ENCODE assay signal across 12 cellular contexts in the genomic region with DNA sequence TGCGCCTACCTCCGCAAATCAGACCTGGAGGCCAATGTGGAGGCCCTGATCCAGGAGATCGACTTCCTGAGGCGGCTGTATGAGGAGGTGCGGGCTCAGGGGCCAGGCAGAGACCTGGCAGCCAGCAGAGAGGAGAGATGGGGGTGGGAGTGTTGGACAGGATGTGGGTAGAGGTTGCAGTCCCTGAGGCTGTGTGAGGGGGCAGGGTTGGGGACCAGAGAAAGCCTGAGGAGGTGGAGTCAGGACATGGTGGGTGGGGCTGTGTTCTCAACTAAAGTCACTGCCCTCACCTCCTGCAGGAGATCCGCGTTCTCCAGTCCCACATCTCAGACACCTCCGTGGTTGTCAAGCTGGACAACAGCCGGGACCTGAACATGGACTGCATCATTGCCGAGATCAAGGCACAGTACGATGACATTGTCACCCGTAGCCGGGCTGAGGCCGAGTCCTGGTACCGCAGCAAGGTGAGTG. TPM values are rescaled to one million over a fixed set of nuclear protein-coding genes. Genes with fewer than 3 reads are reported as not detected.
DNase-seq lines count a peak whose midpoint lies in the region; ATAC-seq, FAIRE-seq and TF ChIP-seq lines count a peak whose summit lies in the region.
"Not testable (repeated sequence)": the region's sequence is repeated elsewhere in the genome, so short reads cannot be mapped to it uniquely, and the experiment has no call there.
"Had no signal": no experiment of that assay in that cellular context is flagged by ENCODE, and none has a peak within 500 bp of the region (broad histone marks: within the 10 kb centered on the region; RNA-seq: fewer than 3 reads in every experiment).

No MANE protein-coding gene starts in this region.

- H3K79me2 ChIP-seq in DND-41 (ENCODE audit: insufficient read depth, low read length); GM12878 (ENCODE audit: control insufficient read depth, insufficient read depth, low read length): not testable (repeated sequence)

- SMC1A ChIA-PET in GM12878 (lab: Charles Lee; ENCODE audit: uncharacterized antibody, unreplicated experiment) = interaction anchor here (0.6 kb wide), 1 partner anchor 69 kb away, joined by 4 read pairs; no protein-coding TSS in a partner anchor

- POLR2A ChIA-PET in GM12878 (lab: Charles Lee) = not testable (repeated sequence)

- not testable (repeated sequence) for TF ChIP-seq CTCF in DND-41 (IDR thresholded peaks at IDR 0.05; ENCODE audit: borderline replicate concordance, extremely low read depth, low read length, poor library complexity, severe bottlenecking); GM12878 (IDR thresholded peaks at IDR 0.05 in 2 of 3, conservative IDR thresholded peaks at IDR 0.05 in 1 of 3; ENCODE audit: control insufficient read depth in 2 of 3, extremely low read depth in 1 of 3, insufficient read depth in 1 of 3, low read depth in 3 of 3, low read length in 3 of 3); spleen (IDR thresholded peaks at IDR 0.05 in 8 of 11, conservative IDR thresholded peaks at IDR 0.05 in 3 of 11)

- CTCF ChIA-PET in GM12878 (lab: Yijun Ruan, JAX) = not testable (repeated sequence)

- peaks cover 53% of the 10 kb centered on the region for H3K27me3 Mint-ChIP-seq in T-helper 17 cell

- not testable (repeated sequence) for H3K9me3 ChIP-seq in DND-41 (ENCODE audit: insufficient read depth, low read length, severe bottlenecking); T-helper 17 cell (ENCODE audit: control insufficient read depth, low read length, poor library complexity, severe bottlenecking); GM12878 (replicated peaks; ENCODE audit: control insufficient read depth, insufficient read depth, low read length); spleen

- H4K20me1 ChIP-seq in DND-41 (ENCODE audit: insufficient read depth, low read length); GM12878 (ENCODE audit: control insufficient read depth, insufficient read depth): not testable (repeated sequence)

- not testable (repeated sequence) for BruUV-seq in GM12878 (replicated peaks; lab: Mats Ljungman, UMichigan)

- H3K27ac ChIP-seq in DND-41 (ENCODE audit: low read length); GM12878 (ENCODE audit: control insufficient read depth, insufficient read depth); spleen: not testable (repeated sequence)

- in situ Hi-C loops in GM12878 (cut with MboI) = not testable (repeated sequence)

- FAIRE-seq in GM12878 (lab: Jason Lieb, UNC) = peak; percentile 35

- peak; percentile 35 for DNase-seq in DND-41
- DNase-seq in HT1080 (ENCODE audit: low read depth) = peak; percentile 90
- DNase-seq in T-helper 17 cell = not testable (repeated sequence)
- DNase-seq in GM12878 (ENCODE audit: low read depth, low spot score) = peak; percentile 15
- DNase-seq in spleen = peak; percentile 72

- not testable (repeated sequence) for H3K36me3 ChIP-seq in DND-41 (ENCODE audit: insufficient read depth, low read length); GM12878 (ENCODE audit: control insufficient read depth in 2 of 2, insufficient read depth in 2 of 2, low read length in 1 of 2); spleen

- H2AFZ ChIP-seq in DND-41 (ENCODE audit: low read depth, low read length); GM12878 (ENCODE audit: control insufficient read depth, low read depth, low read length): not testable (repeated sequence)

- H3K27me3 ChIP-seq in DND-41 (ENCODE audit: insufficient read depth, low read length, poor library complexity) (peaks cover 13% of the 10 kb centered on the region), GM12878 (replicated peaks in 1 of 2; ENCODE audit: control insufficient read depth in 2 of 2, insufficient read depth in 2 of 2, low read length in 1 of 2) (peaks cover 9 to 13% of the 10 kb centered on the region in 2 experiments; a peak in 2 of 4 replicates), spleen (replicated peaks in 1 of 7) (peaks cover 4 to 47% (median 23%) of the 10 kb centered on the region in 7 donors)

- H3K36me3 Mint-ChIP-seq in T-helper 17 cell (ENCODE audit: low read depth) = not testable (repeated sequence)

- H3K4me1 ChIP-seq in DND-41 (ENCODE audit: insufficient read depth, low read length); GM12878 (ENCODE audit: control insufficient read depth, insufficient read depth, low read length): not testable (repeated sequence)
- peaks cover 0 to 20% (median 11%) of the 10 kb centered on the region in 6 donors for H3K4me1 ChIP-seq in spleen

- RAD21 ChIA-PET in GM12878 (lab: Charles Lee; ENCODE audit: unreplicated experiment) = not testable (repeated sequence)

- intact Hi-C loops in GM12878 (cut with micrococcal nuclease; ENCODE audit: unreplicated experiment); spleen (cut with DNase I; ENCODE audit: low total_unique reads): not testable (repeated sequence)

- WGBS in GM12878 (ENCODE audit: insufficient coverage, insufficient replicate concordance, low lambda C conversion rate, missing lambda C conversion rate) = 53% methylated on average over 15 of the region's 15 CpGs
- 53 to 68% (median 62%) methylated on average over 15 of the region's 15 CpGs for WGBS in spleen, 5 donors

- H3K4me2 ChIP-seq in DND-41 (ENCODE audit: insufficient read depth, low read length) = not testable (repeated sequence)
- H3K4me2 ChIP-seq in GM12878 (ENCODE audit: control insufficient read depth, insufficient read depth) = 0 out of 2 replicates have a peak overlapping the region, but pooled peaks have one; percentile 25

- H3K27ac Mint-ChIP-seq in T-helper 17 cell = peak overlapping the region; percentile 75

- not testable (repeated sequence) for H3K4me3 ChIP-seq in DND-41 (ENCODE audit: low read depth in 1 of 2, low read length in 2 of 2); GM12878; spleen

- H3K9ac ChIP-seq in DND-41 (ENCODE audit: low read depth, low read length); GM12878 (ENCODE audit: control insufficient read depth, insufficient read depth, low read length): not testable (repeated sequence)

- H3K4me1 Mint-ChIP-seq in T-helper 17 cell = peaks cover 19% of the 10 kb centered on the region

- not testable (repeated sequence) for TF ChIP-seq POLR2A in GM12878 (IDR thresholded peaks at IDR 0.05; ENCODE audit: low read depth, low read length); spleen (IDR thresholded peaks at IDR 0.05)

- ATAC-seq in DND-41 (ENCODE audit: insufficient read depth, low read depth) = peak; percentile 72
- peak; percentile 81 for ATAC-seq in GM19025 (IDR thresholded peaks at IDR 0.05; ENCODE audit: low read depth, unreplicated experiment)
- peak; percentile 80 for ATAC-seq in GM21576 (IDR thresholded peaks at IDR 0.05; ENCODE audit: unreplicated experiment)
- peak; percentile 77 for ATAC-seq in HG02973 (IDR thresholded peaks at IDR 0.05; ENCODE audit: unreplicated experiment)
- peak; percentile 35 for ATAC-seq in T-helper 17 cell
- ATAC-seq in GM12878 = peak; percentile 95

- peak overlapping the region; percentile 19 for H3K4me3 Mint-ChIP-seq in T-helper 17 cell

- TF ChIP-seq EP300 in GM12878 (IDR thresholded peaks at IDR 0.05; ENCODE audit: borderline replicate concordance in 1 of 2, control insufficient read depth in 1 of 2, low read depth in 2 of 2, low read length in 2 of 2) = not testable (repeated sequence)

- TF ChIP-seq RAD21 in GM12878 (IDR thresholded peaks at IDR 0.05; ENCODE audit: insufficient read depth, low read depth, low read length) = not testable (repeated sequence)

RNA-seq across cellular contexts. Expression of a gene that starts 13.6 kb away (rescaled TPM):
- total RNA-seq in HT1080 (2014; rRNA removed; shearing (Covaris generic)) = 235 and 270 TPM in 2 replicates
- polyA plus RNA-seq in HT1080 (2015; cell fraction: cytosol; rRNA removed) = 1,347 and 1,639 TPM in 2 replicates
- 1,086 and 1,142 TPM in 2 replicates for polyA plus RNA-seq in HT1080 (2015; cell fraction: nucleus; rRNA removed)
- not detected for total RNA-seq in T-helper 17 cell
- total RNA-seq in GM12878 (2013; cell fraction: nucleolus; rRNA removed) = not detected in 2 replicates
- not detected in 2 replicates for total RNA-seq in GM12878 (2014; rRNA removed)
- not detected in 2 replicates for total RNA-seq in GM12878 (2014; rRNA removed; fragmentation: Illumina TruSeq; extraction: Trizol)
- total RNA-seq in GM12878 (2021) = 0.15 and 0.35 TPM in 2 replicates
- not detected for polyA plus RNA-seq in GM12878 (2011; ENCODE audit: low read depth)
- polyA plus RNA-seq in GM12878 (2011; rRNA removed) = 0.05 and 0.06 TPM in 2 replicates
- polyA plus RNA-seq in GM12878 (2011; cell fraction: cytosol; rRNA removed) = 0.10 TPM in 2 replicates
- 0.13 and 0.19 TPM in 2 replicates for polyA plus RNA-seq in GM12878 (2011; cell fraction: nucleus; rRNA removed)
- not detected in 2 replicates for polyA plus RNA-seq in GM12878 (2012)
- not detected in 2 replicates for polyA plus RNA-seq in GM12878 (2014; fragmentation: Illumina TruSeq; extraction: Trizol)
- polyA plus RNA-seq in GM12878 (2014; fragmentation: Nextera tagmentation; extraction: Ambion mirVana) = not detected
- polyA plus RNA-seq in GM12878 (2014; rRNA removed) = not detected in 2 replicates
- polyA plus RNA-seq in GM12878 (2016; fragmentation: Nextera tagmentation; extraction: Ambion mirVana) = not detected
- polyA minus RNA-seq in GM12878 (2011; rRNA and poly(A)+ RNA removed) = not detected in 2 replicates
- polyA minus RNA-seq in GM12878 (2011; cell fraction: cytosol; rRNA and poly(A)+ RNA removed) = not detected in 2 replicates
- not detected in 2 replicates for polyA minus RNA-seq in GM12878 (2011; cell fraction: nucleus; rRNA and poly(A)+ RNA removed)
- not detected for total RNA-seq in spleen
- polyA plus RNA-seq in spleen = under 1 TPM in 2 of 3 donors, not detected in 1; 0.05 to 0.37 TPM
- total RNA-seq: H7, psoas muscle had no signal

RNA-seq across cellular contexts. Expression of a gene that starts 16.2 kb away (rescaled TPM):
- total RNA-seq in HT1080 (2014; rRNA removed; shearing (Covaris generic)) = 0.05 and 0.17 TPM in 2 replicates
- polyA plus RNA-seq in HT1080 (2015; cell fraction: cytosol; rRNA removed) = 0.05 TPM in 1 of 2 replicates, not detected in the other
- polyA plus RNA-seq in HT1080 (2015; cell fraction: nucleus; rRNA removed) = 0.06 and 0.08 TPM in 2 replicates
- not detected for total RNA-seq in T-helper 17 cell
- total RNA-seq in GM12878 (2013; cell fraction: nucleolus; rRNA removed) = not detected in 2 replicates
- total RNA-seq in GM12878 (2014; rRNA removed) = not detected in 2 replicates
- not detected in 2 replicates for total RNA-seq in GM12878 (2014; rRNA removed; fragmentation: Illumina TruSeq; extraction: Trizol)
- not detected in 2 replicates for total RNA-seq in GM12878 (2021)
- polyA plus RNA-seq in GM12878 (2011; ENCODE audit: low read depth) = not detected
- not detected in 2 replicates for polyA plus RNA-seq in GM12878 (2011; rRNA removed)
- polyA plus RNA-seq in GM12878 (2011; cell fraction: cytosol; rRNA removed) = not detected in 2 replicates
- polyA plus RNA-seq in GM12878 (2011; cell fraction: nucleus; rRNA removed) = not detected in 2 replicates
- not detected in 2 replicates for polyA plus RNA-seq in GM12878 (2012)
- not detected in 2 replicates for polyA plus RNA-seq in GM12878 (2014; fragmentation: Illumina TruSeq; extraction: Trizol)
- polyA plus RNA-seq in GM12878 (2014; fragmentation: Nextera tagmentation; extraction: Ambion mirVana) = not detected
- polyA plus RNA-seq in GM12878 (2014; rRNA removed) = not detected in 2 replicates
- polyA plus RNA-seq in GM12878 (2016; fragmentation: Nextera tagmentation; extraction: Ambion mirVana) = not detected
- not detected in 2 replicates for polyA minus RNA-seq in GM12878 (2011; rRNA and poly(A)+ RNA removed)
- not detected in 2 replicates for polyA minus RNA-seq in GM12878 (2011; cell fraction: cytosol; rRNA and poly(A)+ RNA removed)
- not detected in 2 replicates for polyA minus RNA-seq in GM12878 (2011; cell fraction: nucleus; rRNA and poly(A)+ RNA removed)
- not detected for total RNA-seq in spleen
- not detected for polyA plus RNA-seq in spleen
- total RNA-seq: psoas muscle, SK-MEL-5, upper lobe of left lung had no signal
- polyA plus RNA-seq: psoas muscle had no signal

RNA-seq across cellular contexts. Expression of a gene that starts 30.5 kb away (rescaled TPM):
- 1.2 TPM in 2 replicates for total RNA-seq in HT1080 (2014; rRNA removed; shearing (Covaris generic))
- 24.4 and 31.1 TPM in 2 replicates for polyA plus RNA-seq in HT1080 (2015; cell fraction: cytosol; rRNA removed)
- 18.0 and 21.5 TPM in 2 replicates for polyA plus RNA-seq in HT1080 (2015; cell fraction: nucleus; rRNA removed)
- total RNA-seq in T-helper 17 cell = under 1 TPM in 1 of 2 donors, not detected in 1; 0.21 TPM
- total RNA-seq in GM12878 (2013; cell fraction: nucleolus; rRNA removed) = 0.81 and 1.1 TPM in 2 replicates
- total RNA-seq in GM12878 (2014; rRNA removed) = 0.11 and 0.27 TPM in 2 replicates
- 0.09 TPM in 1 of 2 replicates, not detected in the other for total RNA-seq in GM12878 (2014; rRNA removed; fragmentation: Illumina TruSeq; extraction: Trizol)
- 0.29 and 0.33 TPM in 2 replicates for total RNA-seq in GM12878 (2021)
- not detected for polyA plus RNA-seq in GM12878 (2011; ENCODE audit: low read depth)
- 0.39 and 0.54 TPM in 2 replicates for polyA plus RNA-seq in GM12878 (2011; rRNA removed)
- 0.84 and 0.89 TPM in 2 replicates for polyA plus RNA-seq in GM12878 (2011; cell fraction: cytosol; rRNA removed)
- polyA plus RNA-seq in GM12878 (2011; cell fraction: nucleus; rRNA removed) = 2.3 TPM in 2 replicates
- 0.27 and 0.62 TPM in 2 replicates for polyA plus RNA-seq in GM12878 (2012)
- polyA plus RNA-seq in GM12878 (2014; fragmentation: Illumina TruSeq; extraction: Trizol) = not detected in 2 replicates
- polyA plus RNA-seq in GM12878 (2014; fragmentation: Nextera tagmentation; extraction: Ambion mirVana) = not detected
- 0.13 and 0.23 TPM in 2 replicates for polyA plus RNA-seq in GM12878 (2014; rRNA removed)
- polyA plus RNA-seq in GM12878 (2016; fragmentation: Nextera tagmentation; extraction: Ambion mirVana) = under 1 TPM; 0.12 to 0.13 TPM
- 0.98 TPM in 1 of 2 replicates, not detected in the other for polyA minus RNA-seq in GM12878 (2011; rRNA and poly(A)+ RNA removed)
- polyA minus RNA-seq in GM12878 (2011; cell fraction: cytosol; rRNA and poly(A)+ RNA removed) = 0.67 TPM in 1 of 2 replicates, not detected in the other
- polyA minus RNA-seq in GM12878 (2011; cell fraction: nucleus; rRNA and poly(A)+ RNA removed) = 0.19 and 0.48 TPM in 2 replicates
- total RNA-seq in spleen = under 1 TPM in 2 of 7 donors, not detected in 5; 0.17 to 0.26 TPM
- polyA plus RNA-seq in spleen = under 1 TPM in 2 of 3 donors, not detected in 1; 0.08 to 0.09 TPM
- total RNA-seq: H7, SK-MEL-5 had no signal

Comparison
In these comparisons a context has a peak if more than half of its experiments do, and no peak if none do; other contexts are left out.
1. ATAC-seq: peak in every context shown above with its lines; median percentile 95 in GM12878; 81 in GM19025; 80 in GM21576; 77 in HG02973; 72 in DND-41; 35 in T-helper 17 cell.
2. RNA of a gene that starts 13.6 kb away (total RNA-seq): 235 to 270 TPM in HT1080; not detected in T-helper 17 cell, 0.15 to 0.35 TPM in GM12878 and not detected in spleen; every median in the first group is over 100 times any median in the second.